In the genomic region with DNA sequence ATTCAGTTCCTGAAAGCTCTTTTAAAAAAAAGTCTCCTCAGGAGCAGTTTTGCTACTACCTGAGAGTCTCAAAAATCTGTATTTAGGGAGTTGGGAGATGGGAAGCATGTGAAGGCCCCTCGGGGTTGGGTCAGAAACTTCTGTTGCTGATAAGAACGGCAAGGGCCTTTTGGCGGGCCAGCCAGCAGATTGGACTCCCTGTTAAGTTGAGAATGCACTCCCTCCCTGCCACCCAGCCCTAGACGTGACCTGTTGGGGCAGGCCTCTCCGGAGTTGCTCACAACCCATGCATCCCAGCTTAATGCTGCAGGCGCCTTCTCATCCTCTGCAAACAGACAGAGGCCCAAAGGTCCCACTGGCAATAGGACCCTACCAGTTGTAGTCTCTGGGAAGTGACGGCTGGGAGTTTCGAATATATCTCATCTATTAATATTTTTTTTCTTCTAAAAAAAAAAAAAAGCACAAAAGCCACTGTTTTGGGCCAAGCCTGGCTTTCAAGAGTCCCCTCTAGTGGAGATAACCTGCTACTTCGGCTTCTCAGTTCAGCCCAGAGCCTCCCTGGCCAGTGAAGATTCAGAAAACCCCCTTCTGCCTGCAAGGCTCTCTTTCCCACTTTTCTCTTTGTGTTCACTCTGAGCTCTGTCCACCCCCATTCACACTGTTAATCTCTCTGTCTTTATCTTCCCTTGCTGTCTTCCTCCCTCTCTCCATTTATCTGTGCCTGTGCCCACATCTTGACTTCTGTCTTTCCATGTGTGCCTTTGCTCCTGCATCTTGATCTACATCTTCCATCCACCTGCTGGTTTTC, we compare ENCODE assay signal across 8 cellular contexts. TPM values are rescaled to one million over a fixed set of nuclear protein-coding genes. Genes with fewer than 3 reads are reported as not detected.
DNase-seq lines count a peak whose midpoint lies in the region; ATAC-seq and TF ChIP-seq lines count a peak whose summit lies in the region.

No MANE protein-coding gene starts in this region.

- H3K27me3 ChIP-seq in H7 (ENCODE audit: control insufficient read depth, insufficient read depth, low read length): peaks cover 45% of the 10 kb centered on the region
- no peaks in the 10 kb centered on the region for H3K27me3 ChIP-seq in right lobe of liver
- H3K27me3 ChIP-seq in uterus: no peaks in the 10 kb centered on the region

- no peaks in the 10 kb centered on the region for H3K27me3 Mint-ChIP-seq in chondrocyte (ENCODE audit: low read depth)

- peak; percentile 45 to 50 (median 48) for ATAC-seq in right lobe of liver
- no peak for ATAC-seq in HG02759 (IDR thresholded peaks at IDR 0.05; ENCODE audit: unreplicated experiment)

- H3K4me3 ChIP-seq in H7 (ENCODE audit: insufficient read depth, low read depth, low read length) (no peak overlapping the region), right lobe of liver (no peak overlapping the region), uterus (no peak overlapping the region)

- H3K4me3 Mint-ChIP-seq in chondrocyte (ENCODE audit: unreplicated experiment): no peak overlapping the region

- intact Hi-C loops in right lobe of liver (cut with DNase I): loop anchor here in 1 of 2 donors (5.0 kb wide), 1 partner anchor 97 kb away; no protein-coding TSS in a partner anchor
- intact Hi-C loops in uterus (cut with DNase I; ENCODE audit: low total_unique reads): loop anchor here (10.0 kb wide), 1 partner anchor 64 kb away; no protein-coding TSS in a partner anchor

- no peak overlapping the region for H3K27ac Mint-ChIP-seq in chondrocyte (ENCODE audit: unreplicated experiment)

- WGBS in right lobe of liver (ENCODE audit: insufficient coverage, low coverage, low lambda C conversion rate, missing lambda C conversion rate): 6% methylated on average over 7 of the region's 9 CpGs

- no peaks in the 10 kb centered on the region for H3K36me3 Mint-ChIP-seq in chondrocyte (ENCODE audit: low read depth)

- H3K4me1 Mint-ChIP-seq in chondrocyte (ENCODE audit: low read depth): peaks cover 87% of the 10 kb centered on the region

- peak overlapping the region in 2 of 3 donors; percentile 60 to 82 for H3K27ac ChIP-seq in right lobe of liver
- peak overlapping the region; percentile 30 to 77 for H3K27ac ChIP-seq in uterus

- H3K9me3 ChIP-seq in right lobe of liver (no peaks in the 10 kb centered on the region), uterus (no peaks in the 10 kb centered on the region)

- H3K36me3 ChIP-seq in H7 (replicated peaks; ENCODE audit: control insufficient read depth, insufficient read depth, low read length) (no peaks in the 10 kb centered on the region), right lobe of liver (no peaks in the 10 kb centered on the region), uterus (no peaks in the 10 kb centered on the region)

- DNase-seq in COLO668 (lab: John Stamatoyannopoulos, UW; ENCODE audit: unreplicated experiment) (peak; percentile 42), H7 (peak; percentile 68), NCI-H69 (lab: John Stamatoyannopoulos, UW) (peak; percentile 61), chondrocyte (ENCODE audit: low spot score) (no peak), right lobe of liver (peak in 1 of 3 donors; percentile 44), uterus (peak in 1 of 2 donors; percentile 55)
- DNase-seq in stimulated activated naive CD4-positive, alpha-beta T cell treated with Interleukin-2 at 50 U/mL for 16 hours (lab: John Stamatoyannopoulos, UW): no peak

- no peak for TF ChIP-seq POLR2A in right lobe of liver (IDR thresholded peaks at IDR 0.05)
- no peak for TF ChIP-seq POLR2A in uterus (IDR thresholded peaks at IDR 0.05)

- H3K9me3 Mint-ChIP-seq in chondrocyte (ENCODE audit: low read depth): no peaks in the 10 kb centered on the region

- peaks cover 0 to 49% (median 17%) of the 10 kb centered on the region in 4 donors for H3K4me1 ChIP-seq in right lobe of liver
- peaks cover 4 to 6% of the 10 kb centered on the region in 2 donors for H3K4me1 ChIP-seq in uterus

- peak; percentile 89 for TF ChIP-seq CTCF in chondrocyte (IDR thresholded peaks at IDR 0.05)
- TF ChIP-seq CTCF in right lobe of liver (IDR thresholded peaks at IDR 0.05): peak; percentile 47 to 82 (median 73)
- TF ChIP-seq CTCF in uterus (IDR thresholded peaks at IDR 0.05): peak; percentile 59 to 90 (median 69)

RNA-seq across cellular contexts. Expression of a gene that starts 5.3 kb away (rescaled TPM):
- 1.8 and 5.3 TPM in 2 replicates for total RNA-seq in H7 (2014; rRNA removed; shearing (Covaris generic))
- 22.0 to 37.9 TPM (median 24.9 TPM) in 3 replicates for total RNA-seq in chondrocyte
- 10 to 100 TPM in 2 of 6 experiments, 1 to 10 TPM in 4; 5.6 to 20.8 (median 9.3) TPM for total RNA-seq in right lobe of liver
- 10 to 100 TPM in 2 of 4 donors, 1 to 10 TPM in 2; 5.4 to 94.5 (median 9.5) TPM for total RNA-seq in uterus

Comparison
In these comparisons a context has a peak if more than half of its experiments do, and no peak if none do; other contexts are left out.
1. DNase-seq: peak in COLO668 (single experiment), H7 (single experiment) and NCI-H69 (single experiment); none in chondrocyte (single experiment) and stimulated activated naive CD4-positive, alpha-beta T cell treated with Interleukin-2 at 50 U/mL for 16 hours (single experiment).
2. Peak in every context shown above with its lines, with median percentiles within 50 percentile points of each other: CTCF ChIP-seq.